9 cellular contexts compared by ENCODE assay signal in genomic region chr17:40071720-40072480, GRCh38. TPM values are rescaled to one million over a fixed set of nuclear protein-coding genes. Genes with fewer than 3 reads are reported as not detected.
DNase-seq lines count a peak whose midpoint lies in the region; ATAC-seq and TF ChIP-seq lines count a peak whose summit lies in the region.
"Had no signal": no experiment of that assay in that cellular context is flagged by ENCODE, and none has a peak within 500 bp of the region (broad histone marks: within the 10 kb centered on the region; RNA-seq: fewer than 3 reads in every experiment).

No MANE protein-coding gene starts in this region.

- TF ChIP-seq CTCF in esophagus squamous epithelium (IDR thresholded peaks at IDR 0.05) (no peak), osteocyte (IDR thresholded peaks at IDR 0.05) (no peak)

- no peaks in the 10 kb centered on the region for H3K9me3 ChIP-seq in esophagus squamous epithelium
- H3K9me3 ChIP-seq in CD4-positive, alpha-beta memory T cell (ENCODE audit: control insufficient read depth in 1 of 2, low read length in 2 of 2), result no peaks in the 10 kb centered on the region

- peak overlapping the region; percentile 61 for H3K4me3 Mint-ChIP-seq in osteocyte (ENCODE audit: unreplicated experiment)
- H3K4me3 Mint-ChIP-seq in CD4-positive, alpha-beta memory T cell, result no peak overlapping the region

- TF ChIP-seq POLR2A in esophagus squamous epithelium (IDR thresholded peaks at IDR 0.05), result peak in 1 of 4 donors; percentile 14

- CTCF ChIA-PET in CD4-positive, alpha-beta memory T cell (lab: Charles Lee; ENCODE audit: partially characterized antibody), result interaction anchor here (1.0 to 26.4 kb wide), 6 partner anchors 13 to 68 kb away, joined by 3 to 543 read pairs (median 4); partner anchors contain the start of genes CASC3 and NR1D1

- intact Hi-C loops in esophagus squamous epithelium (cut with DNase I), result no loop called here
- intact Hi-C loops in CD4-positive, alpha-beta memory T cell (cut with micrococcal nuclease), result no loop called here

- H3K4me3 ChIP-seq in esophagus squamous epithelium, result peak overlapping the region in 3 of 4 donors; percentile 11 to 46 (median 34)
- H3K4me3 ChIP-seq in CD4-positive, alpha-beta memory T cell (ENCODE audit: low read length in 2 of 2), result no peak overlapping the region

- H3K9me3 Mint-ChIP-seq in osteocyte (ENCODE audit: unreplicated experiment), result no peaks in the 10 kb centered on the region
- H3K9me3 Mint-ChIP-seq in CD4-positive, alpha-beta memory T cell, result peaks cover 0 to 1% (median 0%) of the 10 kb centered on the region in 8 donors
- H3K9me3 Mint-ChIP-seq: IgD-negative memory B cell had no signal

- WGBS in esophagus squamous epithelium, 2 donors, result 17 to 19% methylated on average over 2 to 5 of the region's 12 CpGs

- no peaks in the 10 kb centered on the region for H3K27me3 Mint-ChIP-seq in osteocyte (ENCODE audit: unreplicated experiment)
- no peaks in the 10 kb centered on the region for H3K27me3 Mint-ChIP-seq in CD4-positive, alpha-beta memory T cell

- H3K27ac ChIP-seq in esophagus squamous epithelium, result peak overlapping the region; percentile 80 to 93 (median 90)
- no peak overlapping the region for H3K27ac ChIP-seq in CD4-positive, alpha-beta memory T cell (ENCODE audit: low read depth, low read length)

- H3K4me1 ChIP-seq in esophagus squamous epithelium, result peaks cover 80 to 100% (median 84%) of the 10 kb centered on the region in 3 donors
- peaks cover 72% of the 10 kb centered on the region for H3K4me1 ChIP-seq in CD4-positive, alpha-beta memory T cell (ENCODE audit: insufficient read depth, low read length)

- TF ChIP-seq EP300 in Ishikawa (IDR thresholded peaks at IDR 0.05; ENCODE audit: borderline replicate concordance), result no peak; the same call in 1 of the 2 replicates

- H3K4me1 Mint-ChIP-seq in osteocyte (ENCODE audit: unreplicated experiment), result peaks cover 88% of the 10 kb centered on the region
- peaks cover 45 to 80% (median 64%) of the 10 kb centered on the region in 4 donors for H3K4me1 Mint-ChIP-seq in CD4-positive, alpha-beta memory T cell

- H3K36me3 ChIP-seq in esophagus squamous epithelium, result peaks cover 0 to 23% (median 0%) of the 10 kb centered on the region in 3 donors
- H3K36me3 ChIP-seq in CD4-positive, alpha-beta memory T cell (ENCODE audit: insufficient read depth, low read length), result no peaks in the 10 kb centered on the region

- ATAC-seq in GM18520 (IDR thresholded peaks at IDR 0.05; ENCODE audit: unreplicated experiment) (no peak), GM18873 (IDR thresholded peaks at IDR 0.05; ENCODE audit: low FRiP score, unreplicated experiment) (no peak)

- TF ChIP-seq RAD21 in Ishikawa (IDR thresholded peaks at IDR 0.05; ENCODE audit: low read depth), result no peak

- DNase-seq in OCI-M1 (lab: John Stamatoyannopoulos, UW) (peak; percentile 48), esophagus squamous epithelium (lab: John Stamatoyannopoulos, UW) (no peak), osteocyte (ENCODE audit: extremely low spot score, unreplicated experiment) (peak; percentile 97), NOMO-1 treated with DMSO at 0.1 percent for 48 hours (lab: John Stamatoyannopoulos, UW; ENCODE audit: unreplicated experiment) (no peak)
- DNase-seq in CD4-positive, alpha-beta memory T cell, result no peak

- POLR2A ChIA-PET in CD4-positive, alpha-beta memory T cell (lab: Charles Lee; ENCODE audit: partially characterized antibody), result interaction anchor here (2.3 to 15.8 kb wide), 3 partner anchors 9 to 40 kb away, joined by 9 to 304 read pairs (median 178); partner anchors contain the start of genes NR1D1 and THRA

- peak overlapping the region; percentile 89 for H3K27ac Mint-ChIP-seq in osteocyte (ENCODE audit: unreplicated experiment)
- peak overlapping the region in 3 of 7 donors; percentile 19 to 83 (median 48) for H3K27ac Mint-ChIP-seq in CD4-positive, alpha-beta memory T cell

- no peaks in the 10 kb centered on the region for H3K36me3 Mint-ChIP-seq in osteocyte (ENCODE audit: unreplicated experiment)
- H3K36me3 Mint-ChIP-seq in CD4-positive, alpha-beta memory T cell, result peaks cover 4 to 14% of the 10 kb centered on the region in 2 donors
- H3K36me3 Mint-ChIP-seq: IgD-negative memory B cell had no signal

- no peaks in the 10 kb centered on the region for H3K27me3 ChIP-seq in esophagus squamous epithelium
- H3K27me3 ChIP-seq in CD4-positive, alpha-beta memory T cell (ENCODE audit: insufficient read depth, low read length), result no peaks in the 10 kb centered on the region

TF ChIP-seq in Ishikawa, 13 proteins besides CTCF, POLR2A, EP300 and RAD21:
- TF ChIP-seq CEBPB (IDR thresholded peaks at IDR 0.05) (no peak), YY1 (IDR thresholded peaks at IDR 0.05; ENCODE audit: low read depth) (no peak), ZBTB7A (IDR thresholded peaks at IDR 0.05; ENCODE audit: low read depth) (peak; percentile 65; the same call in 1 of the 2 replicates), CREB1 (IDR thresholded peaks at IDR 0.05; ENCODE audit: low read depth) (no peak), MAX (IDR thresholded peaks at IDR 0.05) (peak; percentile 71), NFIC (IDR thresholded peaks at IDR 0.05) (peak; percentile 61), USF1 (IDR thresholded peaks at IDR 0.05) (peak; percentile 62), TCF12 (IDR thresholded peaks at IDR 0.05; ENCODE audit: low read depth) (no peak)

RNA-seq across cellular contexts. Expression of gene THRA, which starts 9.1 kb away (rescaled TPM):
- total RNA-seq in esophagus squamous epithelium, result 10 to 100 TPM in 2 of 4 donors, 1 to 10 TPM in 2; 4.2 to 27.1 (median 13.4) TPM
- total RNA-seq in osteocyte, result 44.6 and 46.3 TPM in 2 replicates
- total RNA-seq in CD4-positive, alpha-beta memory T cell, result 10 to 100 TPM; 35.9 to 41.3 TPM
- polyA plus RNA-seq in CD4-positive, alpha-beta memory T cell, result 10 to 100 TPM in 1 of 2 donors, 1 to 10 TPM in 1; 5.8 to 11.9 TPM

RNA-seq across cellular contexts. Expression of gene MED24, which starts 17.7 kb away (rescaled TPM):
- total RNA-seq in esophagus squamous epithelium, result 10 to 100 TPM; 44.2 to 56.1 (median 49.0) TPM
- 74.5 and 96.2 TPM in 2 replicates for total RNA-seq in osteocyte
- total RNA-seq in CD4-positive, alpha-beta memory T cell, result 10 to 100 TPM; 81.1 to 93.0 TPM
- polyA plus RNA-seq in CD4-positive, alpha-beta memory T cell, result 10 to 100 TPM; 34.0 to 46.2 TPM

RNA-seq across cellular contexts. Expression of gene NR1D1, which starts 28.5 kb away (rescaled TPM):
- total RNA-seq in esophagus squamous epithelium (10 to 100 TPM in 1 of 4 donors, 1 to 10 TPM in 3; 3.8 to 16.4 (median 5.4) TPM), osteocyte (6.1 and 6.9 TPM in 2 replicates)
- 10 to 100 TPM; 14.8 to 15.1 TPM for total RNA-seq in CD4-positive, alpha-beta memory T cell
- polyA plus RNA-seq in CD4-positive, alpha-beta memory T cell, result 10 to 100 TPM in 1 of 2 donors, 1 to 10 TPM in 1; 5.7 to 12.3 TPM

RNA-seq across cellular contexts. Expression of gene MSL1, which starts 49.9 kb away (rescaled TPM):
- total RNA-seq in esophagus squamous epithelium (10 to 100 TPM; 41.5 to 59.9 (median 51.5) TPM), osteocyte (85.9 and 86.8 TPM in 2 replicates)
- 100 to 1,000 TPM; 130 to 133 TPM for total RNA-seq in CD4-positive, alpha-beta memory T cell
- polyA plus RNA-seq in CD4-positive, alpha-beta memory T cell, result 1 to 10 TPM; 6.0 to 8.3 TPM

RNA-seq across cellular contexts. Expression of gene CSF3, which starts 56.7 kb away (rescaled TPM):
- total RNA-seq in esophagus squamous epithelium (1 to 10 TPM in 1 of 4 donors, not detected in 3; 4.0 TPM), osteocyte (not detected in 2 replicates)
- not detected for total RNA-seq in CD4-positive, alpha-beta memory T cell
- polyA plus RNA-seq in CD4-positive, alpha-beta memory T cell, result not detected
- polyA plus RNA-seq: IgD-negative memory B cell had no signal

Comparison
In these comparisons a context has a peak if more than half of its experiments do, and no peak if none do; other contexts are left out.
1. DNase-seq: peak in OCI-M1 (single experiment) and osteocyte (single experiment); none in esophagus squamous epithelium (single experiment), NOMO-1 treated with DMSO at 0.1 percent for 48 hours (single experiment) and CD4-positive, alpha-beta memory T cell (0 of 5).
2. H3K4me3 ChIP-seq: peak in esophagus squamous epithelium (3 of 4); none in CD4-positive, alpha-beta memory T cell (0 of 2).